Comparison of ENCODE assay signal across 4 cellular contexts in genomic region chr3:190149830-190150619, GRCh38. TPM values are rescaled to one million over a fixed set of nuclear protein-coding genes. Genes with fewer than 3 reads are reported as not detected.
"Had no signal": no experiment of that assay in that cellular context is flagged by ENCODE, and none has a peak within 500 bp of the region (broad histone marks: within the 10 kb centered on the region; RNA-seq: fewer than 3 reads in every experiment).

No MANE protein-coding gene starts in this region.

RNA-seq across cellular contexts. Expression of gene P3H2, which starts 29.3 kb away (rescaled TPM):
- total RNA-seq: activated CD4-positive, alpha-beta memory T cell treated with anti-CD3 and anti-CD28 coated beads, Interleukin-2, amount 10 ng/mL, durations not matched to agents 7 days and 5 days; activated CD8-positive, alpha-beta memory T cell treated with anti-CD3 and anti-CD28 coated beads, Interleukin-2, amount 10 ng/mL, durations not matched to agents 7 days and 5 days; T-helper 1 cell treated with Interleukin-12 subunit alpha and Interleukin-12 subunit beta and Interleukin-4 antibody, amounts not matched to agents 30 ng/mL and 1 ng/mL, for 36 hours; T-helper 2 cell treated with Interferon-gamma antibody and Interleukin-4, amounts not matched to agents 100 ng/mL and 5 ng/mL, for 36 hours had no signal
